In the genomic region with DNA sequence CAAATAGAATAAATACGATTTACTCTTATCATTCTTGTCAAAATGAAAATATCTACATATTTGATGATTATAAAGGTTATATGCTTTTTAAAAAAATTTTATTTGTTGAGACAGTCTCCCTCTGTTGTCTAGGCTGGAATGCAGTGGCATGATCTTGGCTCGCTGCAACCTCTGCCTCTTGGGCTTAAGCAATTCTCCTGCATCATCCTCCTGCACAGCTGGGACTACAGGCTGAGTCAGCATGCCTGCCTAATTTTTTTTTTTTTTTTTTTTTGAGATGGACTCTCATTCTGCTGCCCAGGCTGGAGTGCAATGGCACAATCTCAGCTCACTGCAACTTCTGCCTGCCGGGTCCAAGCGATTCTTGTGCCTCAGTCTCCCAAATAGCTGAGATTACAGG, we compare ENCODE assay signal across 14 cellular contexts. TPM values are rescaled to one million over a fixed set of nuclear protein-coding genes. Genes with fewer than 3 reads are reported as not detected.
DNase-seq lines count a peak whose midpoint lies in the region; TF ChIP-seq lines count a peak whose summit lies in the region.
"Had no signal": no experiment of that assay in that cellular context is flagged by ENCODE, and none has a peak within 500 bp of the region (broad histone marks: within the 10 kb centered on the region; RNA-seq: fewer than 3 reads in every experiment).

No MANE protein-coding gene starts in this region.

- H3K27me3 Mint-ChIP-seq in osteocyte (ENCODE audit: unreplicated experiment): no peaks in the 10 kb centered on the region
- H3K27me3 Mint-ChIP-seq: effector memory CD8-positive, alpha-beta T cell had no signal

- H3K9me3 ChIP-seq in fibroblast of lung (ENCODE audit: control insufficient read depth, insufficient read depth, low read depth, low read length) (no peaks in the 10 kb centered on the region), thyroid gland (no peaks in the 10 kb centered on the region)
- H3K9me3 ChIP-seq: lower lobe of right lung, suprapubic skin had no signal

- no peaks in the 10 kb centered on the region for H3K9me3 Mint-ChIP-seq in osteocyte (ENCODE audit: unreplicated experiment)
- H3K9me3 Mint-ChIP-seq: activated T-cell treated with anti-CD3 and anti-CD28 coated beads, Interleukin-2, amount 50 U/mL, for 4 hours; effector memory CD8-positive, alpha-beta T cell had no signal

- no peak overlapping the region for H3K9ac ChIP-seq in fibroblast of lung (ENCODE audit: insufficient read depth, low read length)

- H4K20me1 ChIP-seq in fibroblast of lung (ENCODE audit: control insufficient read depth, extremely low read depth, insufficient read depth, low read length): no peaks in the 10 kb centered on the region

- peak overlapping the region; percentile 15 for H3K27ac Mint-ChIP-seq in osteocyte (ENCODE audit: unreplicated experiment)
- H3K27ac Mint-ChIP-seq: effector memory CD8-positive, alpha-beta T cell had no signal

- TF ChIP-seq CTCF in RWPE1 (conservative IDR thresholded peaks at IDR 0.05; ENCODE audit: low read depth) (no peak), fibroblast of lung (conservative IDR thresholded peaks at IDR 0.05 in 1 of 2, IDR thresholded peaks at IDR 0.05 in 1 of 2; ENCODE audit: low read depth in 1 of 2, low read length in 2 of 2) (peak in 1 of 2 donors; percentile 7), osteocyte (IDR thresholded peaks at IDR 0.05) (no peak), thyroid gland (IDR thresholded peaks at IDR 0.05) (no peak)

- H3K4me1 Mint-ChIP-seq in osteocyte (ENCODE audit: unreplicated experiment): peaks cover 7% of the 10 kb centered on the region

- H3K27ac ChIP-seq in RWPE1 (peak overlapping the region; percentile 58), fibroblast of lung (ENCODE audit: insufficient read depth, low read length) (peak overlapping the region; percentile 58), thyroid gland (no peak overlapping the region), caudate nucleus (ENCODE audit: low read depth, low read length) (no peak overlapping the region)
- H3K27ac ChIP-seq: lower lobe of right lung, suprapubic skin had no signal

- peaks cover 2% of the 10 kb centered on the region for H3K4me1 ChIP-seq in fibroblast of lung (ENCODE audit: control insufficient read depth, extremely low read depth, insufficient read depth, low read length)
- H3K4me1 ChIP-seq in thyroid gland: no peaks in the 10 kb centered on the region
- H3K4me1 ChIP-seq: lower lobe of right lung, suprapubic skin had no signal

- H3K27me3 ChIP-seq in fibroblast of lung (ENCODE audit: control insufficient read depth, insufficient read depth, low read length) (no peaks in the 10 kb centered on the region), thyroid gland (no peaks in the 10 kb centered on the region)
- H3K27me3 ChIP-seq: suprapubic skin had no signal

- TF ChIP-seq POLR2A in thyroid gland (IDR thresholded peaks at IDR 0.05): no peak

- POLR2A ChIA-PET in RWPE1 (lab: Yijun Ruan, JAX; ENCODE audit: low non-redundant PET): no interaction called here

- DNase-seq in GM04503 (ENCODE audit: low read depth): peak; percentile 59
- no peak for DNase-seq in RWPE1 (ENCODE audit: low spot score)
- peak; percentile 79 to 90 for DNase-seq in fibroblast of lung (ENCODE audit: low read depth in 2 of 2)
- DNase-seq in osteocyte (ENCODE audit: extremely low spot score, unreplicated experiment): no peak
- no peak for DNase-seq in thyroid gland
- no peak for DNase-seq in caudate nucleus (lab: John Stamatoyannopoulos, UW)
- no peak for DNase-seq in NCI-H1436 (lab: John Stamatoyannopoulos, UW)
- DNase-seq in NCI-H69 (lab: John Stamatoyannopoulos, UW): no peak
- DNase-seq: activated T-cell treated with anti-CD3 and anti-CD28 coated beads, Interleukin-2, amount 50 U/mL, for 4 hours; anterior cingulate cortex; effector memory CD8-positive, alpha-beta T cell; lower lobe of right lung had no signal

- intact Hi-C loops in thyroid gland (cut with DNase I): no loop called here

- no peaks in the 10 kb centered on the region for H3K36me3 ChIP-seq in fibroblast of lung (ENCODE audit: control insufficient read depth, insufficient read depth, low read length)
- no peaks in the 10 kb centered on the region for H3K36me3 ChIP-seq in thyroid gland

- WGBS in thyroid gland, 2 donors: 94 to 96% methylated on average over 4 of the region's 4 CpGs

- CTCF ChIA-PET in RWPE1 (lab: Yijun Ruan, JAX): interaction anchor here (0.6 kb wide), 3 partner anchors 329 to 491 kb away, joined by 3 to 6 read pairs (median 3); no protein-coding TSS in a partner anchor

- H2AFZ ChIP-seq in fibroblast of lung (ENCODE audit: low read length): no peak overlapping the region

- H3K4me3 ChIP-seq in fibroblast of lung (replicated peaks in 1 of 4; ENCODE audit: control extremely low read depth in 1 of 4, insufficient read depth in 1 of 4, low read depth in 3 of 4, low read length in 4 of 4): no peak overlapping the region
- H3K4me3 ChIP-seq in thyroid gland (replicated peaks in 1 of 3): no peak overlapping the region
- H3K4me3 ChIP-seq: lower lobe of right lung, smooth muscle cell, suprapubic skin had no signal

- no peak overlapping the region for H3K4me2 ChIP-seq in fibroblast of lung (ENCODE audit: extremely low read depth, insufficient read depth, low read length)
- H3K4me2 ChIP-seq: smooth muscle cell had no signal

- no peaks in the 10 kb centered on the region for H3K79me2 ChIP-seq in fibroblast of lung (ENCODE audit: control insufficient read depth, insufficient read depth, low read length)

- H3K4me3 Mint-ChIP-seq in osteocyte (ENCODE audit: unreplicated experiment): no peak overlapping the region
- H3K4me3 Mint-ChIP-seq: activated T-cell treated with anti-CD3 and anti-CD28 coated beads, Interleukin-2, amount 50 U/mL, for 4 hours; effector memory CD8-positive, alpha-beta T cell had no signal

- peaks cover 4% of the 10 kb centered on the region for H3K36me3 Mint-ChIP-seq in osteocyte (ENCODE audit: unreplicated experiment)

RNA-seq across cellular contexts. Expression of a gene that starts 48.9 kb away (rescaled TPM):
- total RNA-seq in fibroblast of lung (8.8 and 14.9 TPM in 2 replicates), osteocyte (15.9 and 18.5 TPM in 2 replicates), thyroid gland (10 to 100 TPM; 19.9 to 25.5 (median 21.7) TPM)
- 14.6 and 16.0 TPM in 2 replicates for polyA plus RNA-seq in fibroblast of lung
- 7.5 and 8.9 TPM in 2 replicates for polyA plus RNA-seq in fibroblast of lung (2012)
- 0.82 and 1.1 TPM in 2 replicates for polyA minus RNA-seq in fibroblast of lung (ENCODE audit: low replicate concordance)

RNA-seq across cellular contexts. Expression of a gene that starts 58.8 kb away (rescaled TPM):
- total RNA-seq in fibroblast of lung: 14.1 and 16.3 TPM in 2 replicates
- polyA plus RNA-seq in fibroblast of lung: 21.7 and 26.0 TPM in 2 replicates
- polyA plus RNA-seq in fibroblast of lung (2012): 15.3 and 16.1 TPM in 2 replicates
- 5.2 and 10.5 TPM in 2 replicates for polyA minus RNA-seq in fibroblast of lung (ENCODE audit: low replicate concordance)
- 18.6 and 21.0 TPM in 2 replicates for total RNA-seq in osteocyte
- 10 to 100 TPM; 15.5 to 22.3 (median 21.7) TPM for total RNA-seq in thyroid gland

Comparison
In these comparisons a context has a peak if more than half of its experiments do, and no peak if none do; other contexts are left out.
1. DNase-seq: peak in GM04503 (single experiment) and fibroblast of lung (2 of 2); none in RWPE1 (single experiment), osteocyte (single experiment), thyroid gland (0 of 2), caudate nucleus (0 of 61), NCI-H1436 (single experiment) and NCI-H69 (single experiment).
2. H3K27ac ChIP-seq: peak in RWPE1 (single experiment) and fibroblast of lung (single experiment); none in thyroid gland (0 of 3) and caudate nucleus (single experiment).